In genomic region chr7:151363182-151363581, GRCh38 we compare ENCODE assay signal across 25 cellular contexts. TPM values are rescaled to one million over a fixed set of nuclear protein-coding genes. Genes with fewer than 3 reads are reported as not detected.
"Had no signal": no experiment of that assay in that cellular context is flagged by ENCODE, and none has a peak within 500 bp of the region (broad histone marks: within the 10 kb centered on the region; RNA-seq: fewer than 3 reads in every experiment).

No MANE protein-coding gene starts in this region.

- H3K4me2 ChIP-seq: neural progenitor cell, smooth muscle cell had no signal

- H3K27ac Mint-ChIP-seq: memory B cell, neural progenitor cell had no signal

- DNase-seq: dermis blood vessel endothelial cell; effector memory CD8-positive, alpha-beta T cell; head of caudate nucleus; naive B cell; stimulated activated CD4-positive, alpha-beta T cell treated with anti-CD3 and anti-CD28 coated beads, Interleukin-12 subunit alpha, Interleukin-12 subunit beta, amount 100 ng/mL, for 4 hours; stimulated activated CD4-positive, alpha-beta T cell treated with anti-CD3 and anti-CD28 coated beads, Interleukin-1b, Interleukin-23, amount 100 ng/mL, for 48 hours; stimulated activated CD4-positive, alpha-beta T cell treated with anti-CD3 and anti-CD28 coated beads, Interleukin-4, amount 100 ng/mL, for 1 hour; stimulated activated CD8-positive, alpha-beta memory T cell treated with anti-CD3 and anti-CD28 coated beads, Interleukin-4, amount 100 ng/mL, for 48 hours; stimulated activated naive CD4-positive, alpha-beta T cell treated with Interleukin-2 at 50 U/mL for 16 hours; stomach; thyroid gland; trophoblast cell had no signal

- ATAC-seq: effector memory CD8-positive, alpha-beta T cell; left lobe of liver; natural killer cell treated with Interleukin-12 subunit alpha and Interleukin-12 subunit beta and Interleukin-15 and Interleukin-18, amount 100 ng/mL, for 72 hours; sciatic nerve had no signal

- H3K9me3 Mint-ChIP-seq: effector memory CD8-positive, alpha-beta T cell; natural killer cell treated with Interleukin-12 subunit alpha and Interleukin-12 subunit beta and Interleukin-15 and Interleukin-18, amount 100 ng/mL, for 72 hours; neural progenitor cell had no signal

- H3K4me3 Mint-ChIP-seq: effector memory CD8-positive, alpha-beta T cell; memory B cell; naive B cell; natural killer cell treated with Interleukin-12 subunit alpha and Interleukin-12 subunit beta and Interleukin-15 and Interleukin-18, amount 100 ng/mL, for 72 hours; neural progenitor cell had no signal

- H3K9me3 ChIP-seq: stomach, thyroid gland, vagina had no signal

- H3K79me2 ChIP-seq: parathyroid adenoma had no signal

- H3K4me3 ChIP-seq: coronary artery, lung, neural progenitor cell, smooth muscle cell, stomach, thyroid gland, vagina had no signal

- H3K4me1 ChIP-seq: neural progenitor cell had no signal

- FAIRE-seq: endometrium, frontal cortex, keratinocyte had no signal

- H3K27me3 ChIP-seq: neural progenitor cell, stomach, thyroid gland, vagina had no signal

- H3K9ac ChIP-seq: neural progenitor cell, parathyroid adenoma had no signal

- H3K27ac ChIP-seq: coronary artery, neural progenitor cell, parathyroid adenoma, stomach, thyroid gland, vagina had no signal

- H2AFZ ChIP-seq: neural progenitor cell, parathyroid adenoma had no signal

RNA-seq across cellular contexts. Expression of gene WDR86, which starts 46.7 kb away (rescaled TPM):
- total RNA-seq: dermis blood vessel endothelial cell; natural killer cell treated with Interleukin-12 subunit alpha and Interleukin-12 subunit beta and Interleukin-15 and Interleukin-18, amount 100 ng/mL, for 72 hours had no signal
- polyA plus RNA-seq: keratinocyte had no signal
